ENCODE assay signal across 16 cellular contexts in genomic region chr13:93172109-93172508, GRCh38. TPM values are rescaled to one million over a fixed set of nuclear protein-coding genes. Genes with fewer than 3 reads are reported as not detected.
A peak's percentile ranks its signal among the peaks of the same experiment; 100 is the strongest.
DNase-seq lines count a peak whose midpoint lies in the region; FAIRE-seq and TF ChIP-seq lines count a peak whose summit lies in the region.
"Had no signal": no experiment of that assay in that cellular context is flagged by ENCODE, and none has a peak within 500 bp of the region (broad histone marks: within the 10 kb centered on the region; RNA-seq: fewer than 3 reads in every experiment).

No MANE protein-coding gene starts in this region.

- H3K4me3 ChIP-seq in AG04450 (ENCODE audit: low read depth, low read length), result no peak overlapping the region
- no peak overlapping the region for H3K4me3 ChIP-seq in trophoblast cell (ENCODE audit: low read depth, low read length)
- H3K4me3 ChIP-seq: HAP-1, tibial nerve had no signal

- H3K23ac ChIP-seq in H9 (ENCODE audit: insufficient read length, low read depth, low read length) (no peak overlapping the region), trophoblast cell (ENCODE audit: low read length) (no peak overlapping the region)

- no peak overlapping the region for H3K56ac ChIP-seq in H9 (ENCODE audit: insufficient read length, low read depth, low read length)

- H2BK20ac ChIP-seq in H9 (ENCODE audit: low read depth, low read length, poor library complexity, severe bottlenecking), result no peak overlapping the region

- H2BK12ac ChIP-seq in H9 (ENCODE audit: insufficient read length, low read depth, low read length) (no peak overlapping the region), trophoblast cell (ENCODE audit: low read length) (no peak overlapping the region)

- no peak overlapping the region for H4K12ac ChIP-seq in trophoblast cell (ENCODE audit: low read depth, low read length)

- H3K79me1 ChIP-seq in H9 (ENCODE audit: insufficient read depth, low read depth, low read length, poor library complexity, severe bottlenecking) (no peaks in the 10 kb centered on the region), trophoblast cell (ENCODE audit: low read length) (no peaks in the 10 kb centered on the region)

- H3K9me3 ChIP-seq in AG04450 (ENCODE audit: control insufficient read depth, insufficient read depth, low read length) (no peaks in the 10 kb centered on the region), H9 (ENCODE audit: control insufficient read depth, low read depth, low read length) (no peaks in the 10 kb centered on the region), trophoblast cell (ENCODE audit: insufficient read depth, low read depth, low read length) (no peaks in the 10 kb centered on the region)
- H3K9me3 ChIP-seq: HAP-1 had no signal

- no peaks in the 10 kb centered on the region for H3K27me3 ChIP-seq in AG04450 (ENCODE audit: control insufficient read depth, insufficient read depth, low read length)
- no peaks in the 10 kb centered on the region for H3K27me3 ChIP-seq in H9 (ENCODE audit: insufficient read depth, low read length)
- H3K27me3 ChIP-seq in trophoblast cell (ENCODE audit: insufficient read depth, low read length), result no peaks in the 10 kb centered on the region
- H3K27me3 ChIP-seq: tibial nerve had no signal

- no peaks in the 10 kb centered on the region for H4K20me1 ChIP-seq in H9 (ENCODE audit: control insufficient read depth, insufficient read depth, insufficient read length)

- H3K79me2 ChIP-seq in H9 (ENCODE audit: insufficient read depth, low read length) (no peaks in the 10 kb centered on the region), trophoblast cell (ENCODE audit: control insufficient read depth, insufficient read depth, low read length, poor library complexity) (no peaks in the 10 kb centered on the region)

- no CpG with 5 or more reads among the region's 1 CpG for WGBS in H9 (ENCODE audit: extremely low coverage, insufficient read length, low lambda C conversion rate)
- WGBS in trophoblast cell (ENCODE audit: extremely low coverage, insufficient coverage, insufficient read length), result no CpG with 5 or more reads among the region's 1 CpG

- H3K14ac ChIP-seq in H9 (ENCODE audit: insufficient read depth, low read length), result no peak overlapping the region
- no peak overlapping the region for H3K14ac ChIP-seq in trophoblast cell (ENCODE audit: low read length)

- H3T11ph ChIP-seq in H9 (ENCODE audit: low read length), result no peak overlapping the region

- TF ChIP-seq CTCF in AG04450 (IDR thresholded peaks at IDR 0.05; ENCODE audit: low read depth, low read length), result peak; percentile 14; the same call in 1 of the 2 replicates
- TF ChIP-seq CTCF in H9 (conservative IDR thresholded peaks at IDR 0.05), result peak; percentile 76

- H2AFZ ChIP-seq in H9 (ENCODE audit: low read length) (no peak overlapping the region), trophoblast cell (ENCODE audit: insufficient read depth, low read length, poor library complexity) (no peak overlapping the region)

- no peak for DNase-seq in AG04450 (ENCODE audit: low read depth, low spot score)
- DNase-seq in H9, result no peak
- peak; percentile 48 for DNase-seq in SK-MEL-5 (ENCODE audit: low read depth, low spot score)
- no peak for DNase-seq in mesenteric fat pad (ENCODE audit: low spot score)
- no peak for DNase-seq in NCI-H748 (lab: John Stamatoyannopoulos, UW; ENCODE audit: unreplicated experiment)
- DNase-seq in NCI-H2081 treated with DMSO at 0.1 percent for 48 hours (lab: John Stamatoyannopoulos, UW), result no peak
- no peak for DNase-seq in trophoblast cell
- DNase-seq: activated T-cell treated with anti-CD3 and anti-CD28 coated beads, Interleukin-2, amount 50 U/mL, for 72 hours; DMS79; midbrain; stimulated activated CD4-positive, alpha-beta T cell treated with anti-CD3 and anti-CD28 coated beads, Interleukin-15, amount 100 ng/mL, for 24 hours had no signal

- no peaks in the 10 kb centered on the region; a peak in 1 of 7 replicates for H3K36me3 Mint-ChIP-seq in H9 (ENCODE audit: insufficient read depth in 1 of 3, low read depth in 3 of 3)

- H3K4me2 ChIP-seq in H9 (ENCODE audit: insufficient read depth, insufficient read length, low read length) (no peak overlapping the region), trophoblast cell (ENCODE audit: low read length) (no peak overlapping the region)

- CTCF ChIA-PET in AG04450 (lab: Charles Lee), result no interaction called here

- no peak overlapping the region for H2BK15ac ChIP-seq in H9 (ENCODE audit: low read depth, low read length)

- H3K23me2 ChIP-seq in H9 (ENCODE audit: insufficient read length, low read depth, low read length, poor library complexity, severe bottlenecking), result no peaks in the 10 kb centered on the region

- H3K4me1 Mint-ChIP-seq in H9, result no peaks in the 10 kb centered on the region

- POLR2A ChIA-PET in AG04450 (lab: Yijun Ruan, JAX), result no interaction called here

- H2AK5ac ChIP-seq in H9 (ENCODE audit: insufficient read length, low read length), result no peak overlapping the region
- no peak overlapping the region for H2AK5ac ChIP-seq in trophoblast cell (ENCODE audit: low read length)

- no peak overlapping the region for H3K4me3 Mint-ChIP-seq in H9
- H3K4me3 Mint-ChIP-seq: activated T-cell treated with anti-CD3 and anti-CD28 coated beads, Interleukin-2, amount 50 U/mL, for 72 hours had no signal

- H4K8ac ChIP-seq in H9 (replicated peaks; ENCODE audit: insufficient read length, low read depth, low read length) (no peak overlapping the region), trophoblast cell (ENCODE audit: low read depth, low read length) (no peak overlapping the region)

- no peak overlapping the region for H3K18ac ChIP-seq in H9 (ENCODE audit: insufficient read length, low read depth, low read length)
- no peak overlapping the region for H3K18ac ChIP-seq in trophoblast cell (ENCODE audit: low read length)

- H3K9ac ChIP-seq in H9 (ENCODE audit: extremely low read depth, insufficient read length, low read length) (no peak overlapping the region), trophoblast cell (ENCODE audit: low read length) (no peak overlapping the region)

- no peaks in the 10 kb centered on the region for H3K27me3 Mint-ChIP-seq in H9 (ENCODE audit: low read depth)

- in situ Hi-C loops in SK-MEL-5 (cut with HindIII; ENCODE audit: low pct_unique_long_range_greater_than_20kb, low sequenced_read_pairs), result no loop called here

- H3K36me3 ChIP-seq in trophoblast cell (ENCODE audit: control insufficient read depth in 1 of 2, insufficient read depth in 2 of 2, low read length in 2 of 2), result no peaks in the 10 kb centered on the region
- H3K36me3 ChIP-seq: HAP-1, tibial nerve had no signal

- H3K4ac ChIP-seq in H9 (ENCODE audit: low read depth, low read length) (no peak overlapping the region), trophoblast cell (ENCODE audit: low read depth, low read length) (no peak overlapping the region)

- no peak overlapping the region for H2BK5ac ChIP-seq in H9 (ENCODE audit: insufficient read length, low read length)
- H2BK5ac ChIP-seq in trophoblast cell (ENCODE audit: low read depth, low read length, poor library complexity), result no peak overlapping the region

- no peak overlapping the region for H4K5ac ChIP-seq in H9 (ENCODE audit: insufficient read length, low read depth, low read length)

- no peaks in the 10 kb centered on the region for H3K9me3 Mint-ChIP-seq in H9

- H3K27ac Mint-ChIP-seq in H9, result no peak overlapping the region
- H3K27ac Mint-ChIP-seq: activated T-cell treated with anti-CD3 and anti-CD28 coated beads, Interleukin-2, amount 50 U/mL, for 72 hours had no signal

- no peak overlapping the region for H4K91ac ChIP-seq in H9 (ENCODE audit: insufficient read length, low read depth, low read length)
- no peak overlapping the region for H4K91ac ChIP-seq in trophoblast cell (ENCODE audit: low read depth, low read length)

- H2BK120ac ChIP-seq in H9 (ENCODE audit: low read depth, low read length, poor library complexity, severe bottlenecking), result no peak overlapping the region
- H2BK120ac ChIP-seq in trophoblast cell (ENCODE audit: insufficient read depth, low read length, poor library complexity), result no peak overlapping the region

- no peaks in the 10 kb centered on the region for H3K4me1 ChIP-seq in H9 (ENCODE audit: insufficient read depth, low read length)
- no peaks in the 10 kb centered on the region for H3K4me1 ChIP-seq in trophoblast cell (ENCODE audit: control insufficient read depth in 1 of 2, insufficient read depth in 2 of 2, low read length in 2 of 2)
- H3K4me1 ChIP-seq: HAP-1, tibial nerve had no signal

- no peak overlapping the region for H3K27ac ChIP-seq in AG04450 (ENCODE audit: low read depth, low read length)
- H3K27ac ChIP-seq in H9 (ENCODE audit: insufficient read length, low read depth, low read length), result no peak overlapping the region
- H3K27ac ChIP-seq in trophoblast cell (ENCODE audit: low read depth, low read length), result no peak overlapping the region
- H3K27ac ChIP-seq: tibial nerve had no signal

- peak; percentile 33 for FAIRE-seq in islet of Langerhans (lab: Jason Lieb, UNC)
- FAIRE-seq: GM12892 had no signal

RNA-seq across cellular contexts. Expression of gene GPC6, which starts 54.5 kb away (rescaled TPM):
- 40.4 and 41.1 TPM in 2 replicates for polyA plus RNA-seq in AG04450 (2011; rRNA removed)
- polyA minus RNA-seq in AG04450 (2011; rRNA and poly(A)+ RNA removed), result 88.6 and 111 TPM in 2 replicates
- total RNA-seq in H9 (2021), result 15.6 and 16.1 TPM in 2 replicates
- total RNA-seq in SK-MEL-5 (2014; rRNA removed; shearing (Covaris generic)), result 6.1 and 6.6 TPM in 2 replicates
- polyA plus RNA-seq in SK-MEL-5 (2015; cell fraction: cytosol; rRNA removed), result 4.7 and 8.7 TPM in 2 replicates
- polyA plus RNA-seq in SK-MEL-5 (2015; cell fraction: nucleus; rRNA removed), result 1.8 and 4.3 TPM in 2 replicates
- total RNA-seq in mesenteric fat pad, result 23.1 TPM
- 22.2 and 22.9 TPM in 2 replicates for polyA plus RNA-seq in trophoblast cell (2013)
- total RNA-seq: activated T-cell treated with anti-CD3 and anti-CD28 coated beads, Interleukin-2, amount 50 U/mL, for 72 hours; T-helper 1 cell treated with Interleukin-12 subunit alpha and Interleukin-12 subunit beta and Interleukin-4 antibody, amounts not matched to agents 30 ng/mL and 1 ng/mL, for 36 hours had no signal
